23 cellular contexts compared by ENCODE assay signal in genomic region chr17:75892556-75893224, GRCh38. TPM values are rescaled to one million over a fixed set of nuclear protein-coding genes. Genes with fewer than 3 reads are reported as not detected.
DNase-seq lines count a peak whose midpoint lies in the region; ATAC-seq and TF ChIP-seq lines count a peak whose summit lies in the region.
"Had no signal": no experiment of that assay in that cellular context is flagged by ENCODE, and none has a peak within 500 bp of the region (broad histone marks: within the 10 kb centered on the region; RNA-seq: fewer than 3 reads in every experiment).

No MANE protein-coding gene starts in this region.

- in situ Hi-C loops in G401 (cut with HindIII; ENCODE audit: low sequenced_read_pairs) = no loop called here

- H3K4me1 Mint-ChIP-seq in natural killer cell = peaks cover 23 to 26% of the 10 kb centered on the region in 2 donors

- no peaks in the 10 kb centered on the region for H3K36me3 Mint-ChIP-seq in natural killer cell

- ATAC-seq in natural killer cell = no peak
- ATAC-seq: gastrocnemius medialis had no signal

- no peaks in the 10 kb centered on the region for H3K9me3 Mint-ChIP-seq in natural killer cell
- H3K9me3 Mint-ChIP-seq: activated T-cell treated with anti-CD3 and anti-CD28 coated beads, Interleukin-2, amount 50 U/mL, for 24 hours; CD8-positive, alpha-beta memory T cell; dendritic cell treated with granulocyte-macrophage colony-stimulating factor and Interleukin-4, amounts not matched to agents 40 ng/mL and 50 ng/mL, for 4 days; naive B cell had no signal

- intact Hi-C loops in natural killer cell (cut with micrococcal nuclease) = no loop called here

- H3K27ac Mint-ChIP-seq in natural killer cell = no peak overlapping the region
- H3K27ac Mint-ChIP-seq: dendritic cell treated with granulocyte-macrophage colony-stimulating factor and Interleukin-4, amounts not matched to agents 40 ng/mL and 50 ng/mL, for 4 days; naive B cell had no signal

- DNase-seq in G401 (ENCODE audit: low spot score) (peak; percentile 28), natural killer cell (no peak), Ammon's horn (ENCODE audit: low spot score) (no peak), NCI-H2029 (lab: John Stamatoyannopoulos, UW) (no peak)
- DNase-seq in stimulated activated CD4-positive, alpha-beta T cell treated with anti-CD3 and anti-CD28 coated beads, Interleukin-4, amount 100 ng/mL, for 1 hour = no peak
- DNase-seq: activated CD4-positive, alpha-beta T cell treated with anti-CD3 and anti-CD28 coated beads for 48 hours; activated gamma-delta T cell; activated T-cell treated with anti-CD3 and anti-CD28 coated beads, Interleukin-2, amount 50 U/mL, for 24 hours; CD8-positive, alpha-beta memory T cell; central memory CD4-positive, alpha-beta T cell; DMS 273 treated with DMSO at 0.1 percent for 48 hours; gastrocnemius medialis; naive B cell; NCI-H1694 treated with DMSO at 0.1 percent for 48 hours; NCI-H524 treated with DMSO at 0.1 percent for 48 hours; NK-92 treated with Interleukin-12 subunit alpha and Interleukin-12 subunit beta, amount 100 ng/mL, for 24 hours; PC-9; retina; Right ventricle myocardium superior; transverse colon had no signal

- peak overlapping the region; percentile 19 for H3K27ac ChIP-seq in cingulate gyrus (ENCODE audit: low read depth, low read length)
- H3K27ac ChIP-seq: hepatocyte, PC-9, transverse colon had no signal

- TF ChIP-seq CTCF in natural killer cell (IDR thresholded peaks at IDR 0.05) = no peak

- no peaks in the 10 kb centered on the region for H3K27me3 Mint-ChIP-seq in natural killer cell (ENCODE audit: low read depth in 2 of 2)
- H3K27me3 Mint-ChIP-seq: activated T-cell treated with anti-CD3 and anti-CD28 coated beads, Interleukin-2, amount 50 U/mL, for 24 hours; CD8-positive, alpha-beta memory T cell; dendritic cell treated with granulocyte-macrophage colony-stimulating factor and Interleukin-4, amounts not matched to agents 40 ng/mL and 50 ng/mL, for 4 days; naive B cell had no signal

- H3K4me3 Mint-ChIP-seq in natural killer cell = peak overlapping the region; percentile 21
- H3K4me3 Mint-ChIP-seq: activated T-cell treated with anti-CD3 and anti-CD28 coated beads, Interleukin-2, amount 50 U/mL, for 24 hours; dendritic cell treated with granulocyte-macrophage colony-stimulating factor and Interleukin-4, amounts not matched to agents 40 ng/mL and 50 ng/mL, for 4 days had no signal

RNA-seq across cellular contexts. Expression of gene TRIM65, which starts 4.1 kb away (rescaled TPM):
- total RNA-seq in G401 (2014; rRNA removed; shearing (Covaris generic)) = 37.5 and 41.7 TPM in 2 replicates
- 10 to 100 TPM; 19.2 to 26.9 (median 22.5) TPM for total RNA-seq in natural killer cell

RNA-seq across cellular contexts. Expression of gene MRPL38, which starts 12.0 kb away (rescaled TPM):
- 102 and 134 TPM in 2 replicates for total RNA-seq in G401 (2014; rRNA removed; shearing (Covaris generic))
- total RNA-seq in natural killer cell = 100 to 1,000 TPM in 1 of 3 donors, 10 to 100 TPM in 2; 68.6 to 110 (median 96.7) TPM

RNA-seq across cellular contexts. Expression of gene TRIM47, which starts 14.3 kb away (rescaled TPM):
- 2.1 and 2.7 TPM in 2 replicates for total RNA-seq in G401 (2014; rRNA removed; shearing (Covaris generic))
- 1 to 10 TPM; 1.2 to 2.5 (median 2.0) TPM for total RNA-seq in natural killer cell

RNA-seq across cellular contexts. Expression of gene WBP2, which starts 37.6 kb away (rescaled TPM):
- 18.6 and 18.7 TPM in 2 replicates for total RNA-seq in G401 (2014; rRNA removed; shearing (Covaris generic))
- total RNA-seq in natural killer cell = 100 to 1,000 TPM in 1 of 3 donors, 10 to 100 TPM in 2; 81.1 to 106 (median 95.2) TPM

RNA-seq across cellular contexts. Expression of gene FBF1, which starts 48.2 kb away (rescaled TPM):
- 10.4 and 21.6 TPM in 2 replicates for total RNA-seq in G401 (2014; rRNA removed; shearing (Covaris generic))
- 10 to 100 TPM; 24.9 to 34.0 (median 33.0) TPM for total RNA-seq in natural killer cell
